21 cellular contexts compared by ENCODE assay signal in the genomic region with DNA sequence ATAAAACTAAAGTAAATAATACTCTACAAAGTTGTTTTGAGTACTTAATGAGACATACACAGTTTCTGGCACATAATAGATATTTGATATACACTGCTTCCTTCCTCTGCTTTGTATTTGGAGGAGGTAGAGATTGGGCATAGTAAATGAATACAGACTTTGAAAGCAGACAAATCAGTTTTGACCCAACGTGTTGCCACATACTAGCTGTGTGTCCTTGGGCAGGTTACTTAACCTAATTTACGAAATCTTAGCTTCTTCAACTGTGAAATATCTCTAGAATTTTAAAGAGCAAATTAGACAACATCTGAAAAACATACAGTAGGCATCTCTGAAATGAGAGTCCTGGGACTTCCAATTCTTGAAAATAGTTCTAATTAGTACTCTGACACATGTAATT.
DNase-seq lines count a peak whose midpoint lies in the region; TF ChIP-seq lines count a peak whose summit lies in the region.
"Had no signal": no experiment of that assay in that cellular context is flagged by ENCODE, and none has a peak within 500 bp of the region (broad histone marks: within the 10 kb centered on the region; RNA-seq: fewer than 3 reads in every experiment).

No MANE protein-coding gene starts in this region.

- H3K9me3 ChIP-seq in spleen (no peaks in the 10 kb centered on the region), ascending aorta (no peaks in the 10 kb centered on the region)
- H3K9me3 ChIP-seq: HAP-1 had no signal

- H3K4me3 Mint-ChIP-seq in immature natural killer cell, result no peak overlapping the region
- H3K4me3 Mint-ChIP-seq: CD8-positive, alpha-beta memory T cell; GM23338; T-helper 2 cell treated with Interferon-gamma antibody and Interleukin-4, amounts not matched to agents 5 μg/mL and 100 μg/mL, for 36 hours had no signal

- no peak overlapping the region for H3K4me3 ChIP-seq in HL-60 (replicated peaks; ENCODE audit: insufficient read depth, low read length)
- H3K4me3 ChIP-seq in dorsolateral prefrontal cortex, result peak overlapping the region in 36 of 59 donors; percentile 4 to 70 (median 52)
- no peak overlapping the region for H3K4me3 ChIP-seq in spleen
- no peak overlapping the region for H3K4me3 ChIP-seq in ascending aorta
- H3K4me3 ChIP-seq: GM12878, GM23338, HAP-1, PC-9 had no signal

- no peaks in the 10 kb centered on the region for H3K36me3 Mint-ChIP-seq in immature natural killer cell
- H3K36me3 Mint-ChIP-seq: CD8-positive, alpha-beta memory T cell had no signal

- H3K27ac ChIP-seq in HL-60 (replicated peaks) (no peak overlapping the region), dorsolateral prefrontal cortex (peak overlapping the region in 57 of 59 donors; percentile 10 to 91 (median 78)), spleen (no peak overlapping the region), ascending aorta (no peak overlapping the region)
- H3K27ac ChIP-seq: 22Rv1, PC-9 had no signal

- intact Hi-C loops in dorsolateral prefrontal cortex (cut with DNase I), result loop anchor here (10.0 kb wide), 2 partner anchors 101 to 119 kb away; no protein-coding TSS in a partner anchor
- intact Hi-C loops in spleen (cut with DNase I; ENCODE audit: low total_unique reads), result loop anchor here (10.0 kb wide), 1 partner anchor 171 kb away; no protein-coding TSS in a partner anchor
- intact Hi-C loops in ascending aorta (cut with DNase I), result loop anchor here (10.0 kb wide), 1 partner anchor 591 kb away; no protein-coding TSS in a partner anchor

- H3K36me3 ChIP-seq in spleen (no peaks in the 10 kb centered on the region), ascending aorta (no peaks in the 10 kb centered on the region)
- H3K36me3 ChIP-seq: HAP-1 had no signal

- WGBS in spleen, 5 donors, result 28 to 88% (median 51%) methylated on average over 2 of the region's 2 CpGs

- H3K27me3 ChIP-seq in HL-60 (ENCODE audit: insufficient read depth, poor library complexity, severe bottlenecking) (no peaks in the 10 kb centered on the region), dorsolateral prefrontal cortex (peaks cover 0 to 6% (median 0%) of the 10 kb centered on the region in 45 donors), spleen (replicated peaks in 1 of 7) (peaks cover 0 to 28% (median 0%) of the 10 kb centered on the region in 7 donors), ascending aorta (no peaks in the 10 kb centered on the region)

- H3K4me1 ChIP-seq in spleen (peaks cover 0 to 32% (median 2%) of the 10 kb centered on the region in 6 donors), ascending aorta (no peaks in the 10 kb centered on the region)
- H3K4me1 ChIP-seq: HAP-1 had no signal

- no peaks in the 10 kb centered on the region for H3K4me1 Mint-ChIP-seq in immature natural killer cell

- no peak for TF ChIP-seq CTCF in HL-60 (IDR thresholded peaks at IDR 0.05; ENCODE audit: insufficient read depth, low read length)
- TF ChIP-seq CTCF in dorsolateral prefrontal cortex (IDR thresholded peaks at IDR 0.05 in 54 of 56, conservative IDR thresholded peaks at IDR 0.05 in 2 of 56; ENCODE audit: low read depth in 1 of 56, partially characterized antibody in 56 of 56), result no peak
- TF ChIP-seq CTCF in spleen (IDR thresholded peaks at IDR 0.05 in 8 of 11, conservative IDR thresholded peaks at IDR 0.05 in 3 of 11), result no peak
- no peak for TF ChIP-seq CTCF in ascending aorta (IDR thresholded peaks at IDR 0.05)

- TF ChIP-seq POLR2A in spleen (IDR thresholded peaks at IDR 0.05), result no peak

- no peak overlapping the region for H3K27ac Mint-ChIP-seq in immature natural killer cell
- H3K27ac Mint-ChIP-seq: CD8-positive, alpha-beta memory T cell; GM23338; T-helper 2 cell treated with Interferon-gamma antibody and Interleukin-4, amounts not matched to agents 5 μg/mL and 100 μg/mL, for 36 hours had no signal

- peak; percentile 34 for DNase-seq in DMS53 (lab: John Stamatoyannopoulos, UW)
- DNase-seq in DMS53 treated with DMSO at 0.1 percent for 48 hours (lab: John Stamatoyannopoulos, UW; ENCODE audit: unreplicated experiment), result no peak
- peak; percentile 27 to 57 for DNase-seq in HL-60 (ENCODE audit: low read depth in 1 of 2, low spot score in 1 of 2)
- peak; percentile 62 for DNase-seq in NOMO-1 treated with DMSO at 0.1 percent for 48 hours (lab: John Stamatoyannopoulos, UW; ENCODE audit: unreplicated experiment)
- DNase-seq in dorsolateral prefrontal cortex, result no peak
- DNase-seq in spleen, result no peak
- no peak for DNase-seq in immature natural killer cell
- DNase-seq in ascending aorta (ENCODE audit: low spot score in 2 of 2), result no peak
- DNase-seq: CD8-positive, alpha-beta memory T cell; KG1; NCI-H1694; NCI-H2081; NCI-H226; PC-9; RPMI8226; SHP77 had no signal

- peaks cover 0 to 2% (median 2%) of the 10 kb centered on the region in 3 donors for H3K27me3 Mint-ChIP-seq in immature natural killer cell (ENCODE audit: low read depth in 3 of 3)

- H3K9me3 Mint-ChIP-seq in immature natural killer cell, result no peaks in the 10 kb centered on the region
- H3K9me3 Mint-ChIP-seq: CD8-positive, alpha-beta memory T cell; GM23338; T-helper 2 cell treated with Interferon-gamma antibody and Interleukin-4, amounts not matched to agents 5 μg/mL and 100 μg/mL, for 36 hours had no signal

Comparison
In these comparisons a context has a peak if more than half of its experiments do, and no peak if none do; other contexts are left out.
1. DNase-seq: peak in DMS53 (single experiment), HL-60 (2 of 2) and NOMO-1 treated with DMSO at 0.1 percent for 48 hours (single experiment); none in DMS53 treated with DMSO at 0.1 percent for 48 hours (single experiment), dorsolateral prefrontal cortex (0 of 10), spleen (single experiment), immature natural killer cell (0 of 3) and ascending aorta (0 of 2).
2. H3K27ac ChIP-seq: peak in dorsolateral prefrontal cortex (57 of 59); none in HL-60 (single experiment), spleen (0 of 8) and ascending aorta (0 of 2).
3. H3K4me3 ChIP-seq: peak in dorsolateral prefrontal cortex (36 of 59); none in HL-60 (single experiment), spleen (0 of 8) and ascending aorta (0 of 2).